8 cellular contexts compared by ENCODE assay signal in the genomic region with DNA sequence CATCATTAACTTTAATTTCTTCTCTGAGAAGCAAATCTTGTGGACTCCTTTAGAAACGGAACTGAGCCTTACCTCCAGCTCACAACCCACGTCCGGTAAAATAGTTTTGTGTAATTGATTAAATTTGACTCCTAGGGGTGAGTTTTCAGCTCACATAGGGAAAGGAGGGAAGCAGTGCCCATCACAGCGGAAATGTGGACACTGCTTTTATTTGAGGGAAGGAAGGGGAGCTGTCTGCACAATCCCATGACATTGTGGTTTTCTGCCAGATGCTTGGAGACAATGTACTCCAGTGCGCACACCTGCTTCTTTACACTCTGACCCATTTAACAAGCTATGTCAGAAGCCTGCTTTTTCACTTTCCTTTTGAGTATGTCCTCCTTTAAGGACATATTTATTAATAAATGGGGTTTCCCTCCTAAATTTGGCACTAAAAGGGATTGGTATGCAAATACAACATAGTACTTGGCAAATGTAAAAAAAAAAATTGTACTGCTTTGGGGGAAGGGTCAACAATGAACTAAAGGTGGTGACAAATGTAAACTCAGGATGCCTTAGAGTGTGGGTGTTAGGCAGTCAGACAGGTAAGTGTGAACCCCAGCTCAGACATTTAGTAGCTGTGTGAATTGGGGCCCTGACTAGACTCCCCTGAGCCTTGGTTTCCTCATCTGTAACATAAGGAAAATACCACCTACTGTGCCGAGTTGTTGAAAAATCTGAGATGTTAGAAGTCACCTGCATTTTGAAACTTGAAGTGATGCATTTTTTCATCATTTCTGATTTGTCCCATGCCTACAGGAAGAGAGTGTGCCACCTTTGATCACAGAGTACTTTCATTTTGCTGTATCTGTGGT.
DNase-seq lines count a peak whose midpoint lies in the region; ATAC-seq lines count a peak whose summit lies in the region.

No MANE protein-coding gene starts in this region.

- H3K4me3 Mint-ChIP-seq in activated T-helper 2 cell treated with anti-CD3 and anti-CD28 coated beads, Interferon-gamma antibody, Interleukin-2, Interleukin-4, amounts not matched to agents 10 μg/mL and 5 μg/mL and 100 μg/mL, durations not matched to agents 14 hours and 24 hours and 36 hours (ENCODE audit: low read depth): no peak overlapping the region

- H3K4me1 ChIP-seq in rectal smooth muscle tissue (ENCODE audit: control insufficient read depth, insufficient read depth, low read length): peaks cover 15% of the 10 kb centered on the region

- H3K4me1 Mint-ChIP-seq in activated T-helper 2 cell treated with anti-CD3 and anti-CD28 coated beads, Interferon-gamma antibody, Interleukin-2, Interleukin-4, amounts not matched to agents 10 μg/mL and 5 μg/mL and 100 μg/mL, durations not matched to agents 14 hours and 24 hours and 36 hours (ENCODE audit: low read depth): peaks cover 47% of the 10 kb centered on the region

- peak; percentile 38 for DNase-seq in DMS153 (lab: John Stamatoyannopoulos, UW)
- peak; percentile 33 for DNase-seq in GM19240 (ENCODE audit: insufficient read length, low spot score)
- no peak for DNase-seq in activated T-helper 2 cell treated with anti-CD3 and anti-CD28 coated beads, Interferon-gamma antibody, Interleukin-2, Interleukin-4, amounts not matched to agents 10 μg/mL and 5 μg/mL and 100 μg/mL, durations not matched to agents 14 hours and 24 hours and 36 hours (ENCODE audit: low spot score)
- DNase-seq in NCI-H1436 (lab: John Stamatoyannopoulos, UW): no peak
- DNase-seq in NCI-H446 (lab: John Stamatoyannopoulos, UW): no peak
- DNase-seq in NCI-H1436 treated with DMSO at 0.1 percent for 48 hours (lab: John Stamatoyannopoulos, UW): no peak

- H3K36me3 ChIP-seq in rectal smooth muscle tissue (ENCODE audit: control insufficient read depth, insufficient read depth, low read length): no peaks in the 10 kb centered on the region

- H3K9ac ChIP-seq in rectal smooth muscle tissue (ENCODE audit: low read length): no peak overlapping the region

- H3K36me3 Mint-ChIP-seq in activated T-helper 2 cell treated with anti-CD3 and anti-CD28 coated beads, Interferon-gamma antibody, Interleukin-2, Interleukin-4, amounts not matched to agents 10 μg/mL and 5 μg/mL and 100 μg/mL, durations not matched to agents 14 hours and 24 hours and 36 hours (ENCODE audit: low read depth): no peaks in the 10 kb centered on the region

- H3K27me3 ChIP-seq in rectal smooth muscle tissue (ENCODE audit: control insufficient read depth, insufficient read depth, low read length): no peaks in the 10 kb centered on the region

- H3K4me3 ChIP-seq in rectal smooth muscle tissue (ENCODE audit: low read length): no peak overlapping the region

- intact Hi-C loops in activated T-helper 2 cell treated with anti-CD3 and anti-CD28 coated beads, Interferon-gamma antibody, Interleukin-2, Interleukin-4, amounts not matched to agents 10 μg/mL and 5 μg/mL and 100 μg/mL, durations not matched to agents 14 hours and 24 hours and 36 hours (cut with micrococcal nuclease): loop anchor here (2.0 kb wide), 1 partner anchor 252 kb away; no protein-coding TSS in a partner anchor

- peak; percentile 58 for ATAC-seq in HG03159 (IDR thresholded peaks at IDR 0.05; ENCODE audit: unreplicated experiment)

- H3K27ac ChIP-seq in rectal smooth muscle tissue (ENCODE audit: low read depth, low read length): peak overlapping the region; percentile 47

- H3K9me3 Mint-ChIP-seq in activated T-helper 2 cell treated with anti-CD3 and anti-CD28 coated beads, Interferon-gamma antibody, Interleukin-2, Interleukin-4, amounts not matched to agents 10 μg/mL and 5 μg/mL and 100 μg/mL, durations not matched to agents 14 hours and 24 hours and 36 hours: no peaks in the 10 kb centered on the region

- no peaks in the 10 kb centered on the region for H3K27me3 Mint-ChIP-seq in activated T-helper 2 cell treated with anti-CD3 and anti-CD28 coated beads, Interferon-gamma antibody, Interleukin-2, Interleukin-4, amounts not matched to agents 10 μg/mL and 5 μg/mL and 100 μg/mL, durations not matched to agents 14 hours and 24 hours and 36 hours (ENCODE audit: low read depth)

- peak overlapping the region; percentile 76 for H3K27ac Mint-ChIP-seq in activated T-helper 2 cell treated with anti-CD3 and anti-CD28 coated beads, Interferon-gamma antibody, Interleukin-2, Interleukin-4, amounts not matched to agents 10 μg/mL and 5 μg/mL and 100 μg/mL, durations not matched to agents 14 hours and 24 hours and 36 hours

Comparison
In these comparisons a context has a peak if more than half of its experiments do, and no peak if none do; other contexts are left out.
1. DNase-seq: peak in DMS153 (single experiment) and GM19240 (single experiment); none in activated T-helper 2 cell treated with anti-CD3 and anti-CD28 coated beads, Interferon-gamma antibody, Interleukin-2, Interleukin-4, amounts not matched to agents 10 μg/mL and 5 μg/mL and 100 μg/mL, durations not matched to agents 14 hours and 24 hours and 36 hours (single experiment), NCI-H1436 (single experiment), NCI-H446 (0 of 2) and NCI-H1436 treated with DMSO at 0.1 percent for 48 hours (single experiment).